Comparison of ENCODE assay signal across 1 cellular context in the genomic region with DNA sequence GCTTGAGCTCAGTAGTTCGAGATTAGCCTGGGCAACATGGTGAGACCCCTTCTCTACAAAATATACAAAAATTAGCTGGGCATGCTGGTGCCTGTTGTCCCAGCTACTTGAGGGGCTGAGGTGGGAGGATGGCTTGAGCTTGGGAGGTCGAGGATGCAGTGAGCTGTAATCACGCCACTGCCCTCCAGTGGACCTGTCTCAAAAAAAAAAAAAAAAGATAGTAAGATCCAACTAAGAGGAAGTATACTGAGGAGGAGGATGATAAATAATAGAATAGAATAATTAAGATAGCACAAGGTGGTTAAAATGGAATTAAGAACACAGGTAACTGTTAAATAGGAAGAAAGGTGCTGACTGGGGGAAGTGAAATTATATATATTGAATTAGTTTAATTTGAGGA.
TF ChIP-seq lines count a peak whose summit lies in the region.

No MANE protein-coding gene starts in this region.

TF ChIP-seq in H1, 55 proteins besides CTCF, POLR2A, EP300 and RAD21:
- no peak for TF ChIP-seq SP1 (IDR thresholded peaks at IDR 0.05; ENCODE audit: low read depth, low read length)
- no peak for TF ChIP-seq RFX5 (IDR thresholded peaks at IDR 0.05; ENCODE audit: borderline replicate concordance, low read depth, low read length)
- no peak for TF ChIP-seq SRF (IDR thresholded peaks at IDR 0.05; ENCODE audit: low read depth, low read length)
- TF ChIP-seq BRCA1 (IDR thresholded peaks at IDR 0.05; ENCODE audit: low read depth, low read length): no peak
- no peak for TF ChIP-seq CHD1 (IDR thresholded peaks at IDR 0.05; ENCODE audit: low read depth, low read length)
- TF ChIP-seq RNF2 (IDR thresholded peaks at IDR 0.05; ENCODE audit: borderline replicate concordance, low read depth, low read length, missing control alignments, poor library complexity, severe bottlenecking): no peak
- TF ChIP-seq GTF2F1 (IDR thresholded peaks at IDR 0.05; ENCODE audit: borderline replicate concordance, low read depth, low read length): no peak
- TF ChIP-seq, protein P1, sequence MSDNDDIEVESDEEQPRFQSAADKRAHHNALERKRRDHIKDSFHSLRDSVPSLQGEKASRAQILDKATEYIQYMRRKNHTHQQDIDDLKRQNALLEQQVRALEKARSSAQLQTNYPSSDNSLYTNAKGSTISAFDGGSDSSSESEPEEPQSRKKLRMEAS (IDR thresholded peaks at IDR 0.05): no peak
- no peak for TF ChIP-seq PHF8 (conservative IDR thresholded peaks at IDR 0.05; ENCODE audit: low read depth, low read length)
- TF ChIP-seq ZNF274 (IDR thresholded peaks at IDR 0.05; ENCODE audit: borderline replicate concordance, extremely low read depth, low read length): no peak
- TF ChIP-seq KDM4A (IDR thresholded peaks at IDR 0.05; ENCODE audit: low read depth, low read length, severe bottlenecking): no peak
- no peak for TF ChIP-seq SUZ12 (IDR thresholded peaks at IDR 0.05; ENCODE audit: low read length)
- TF ChIP-seq CBX5 (IDR thresholded peaks at IDR 0.05; ENCODE audit: low read depth, low read length): no peak
- TF ChIP-seq NANOG (IDR thresholded peaks at IDR 0.05; ENCODE audit: insufficient read depth, low read depth, low read length, poor library complexity, severe bottlenecking): no peak
- TF ChIP-seq, protein P2, sequence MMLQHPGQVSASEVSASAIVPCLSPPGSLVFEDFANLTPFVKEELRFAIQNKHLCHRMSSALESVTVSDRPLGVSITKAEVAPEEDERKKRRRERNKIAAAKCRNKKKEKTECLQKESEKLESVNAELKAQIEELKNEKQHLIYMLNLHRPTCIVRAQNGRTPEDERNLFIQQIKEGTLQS (IDR thresholded peaks at IDR 0.05; ENCODE audit: insufficient read depth, low read depth, low read length): no peak
- TF ChIP-seq HDAC2 (IDR thresholded peaks at IDR 0.05; ENCODE audit: borderline replicate concordance in 1 of 2, low read depth in 2 of 2, low read length in 2 of 2): no peak
